Comparison of ENCODE assay signal across 11 cellular contexts in genomic region chr2:130152136-130152815, GRCh38. TPM values are rescaled to one million over a fixed set of nuclear protein-coding genes. Genes with fewer than 3 reads are reported as not detected.
DNase-seq lines count a peak whose midpoint lies in the region; ATAC-seq, FAIRE-seq and TF ChIP-seq lines count a peak whose summit lies in the region.
"Not testable (repeated sequence)": the region's sequence is repeated elsewhere in the genome, so short reads cannot be mapped to it uniquely, and the experiment has no call there.
"Had no signal": no experiment of that assay in that cellular context is flagged by ENCODE, and none has a peak within 500 bp of the region (broad histone marks: within the 10 kb centered on the region; RNA-seq: fewer than 3 reads in every experiment).

No MANE protein-coding gene starts in this region.

- CTCF ChIA-PET in K562 (lab: Yijun Ruan, JAX; ENCODE audit: low intra/inter-chr PET ratio); naive thymus-derived CD4-positive, alpha-beta T cell (lab: Charles Lee): not testable (repeated sequence)

- not testable (repeated sequence) for TF ChIP-seq CTCF in K562 (IDR thresholded peaks at IDR 0.05 in 2 of 3, conservative IDR thresholded peaks at IDR 0.05 in 1 of 3; ENCODE audit: insufficient read depth in 2 of 3, low read depth in 1 of 3, low read length in 3 of 3); kidney (IDR thresholded peaks at IDR 0.05; ENCODE audit: borderline replicate concordance, extremely low read depth, insufficient read depth); upper lobe of right lung (IDR thresholded peaks at IDR 0.05)

- H3K4me2 ChIP-seq in K562 (ENCODE audit: insufficient read depth, low read length): not testable (repeated sequence)

- not testable (repeated sequence) for H3K4me3 ChIP-seq in H7 (ENCODE audit: insufficient read depth, low read depth, low read length); K562; kidney (ENCODE audit: low read length in 2 of 2); naive thymus-derived CD4-positive, alpha-beta T cell (ENCODE audit: low read length); upper lobe of right lung

- H4K20me1 ChIP-seq in K562 (replicated peaks; ENCODE audit: control insufficient read depth, insufficient read depth, low read length): not testable (repeated sequence)

- WGBS in K562 (ENCODE audit: insufficient coverage, low coverage, missing lambda C conversion rate): 100% methylated on average over 5 of the region's 27 CpGs

- H3K79me2 ChIP-seq in K562 (ENCODE audit: control insufficient read depth, insufficient read depth, low read length): not testable (repeated sequence)

- H3K27me3 Mint-ChIP-seq in naive thymus-derived CD4-positive, alpha-beta T cell: not testable (repeated sequence)

- peak overlapping the region in 1 of 9 donors; percentile 52 for H3K27ac Mint-ChIP-seq in naive thymus-derived CD4-positive, alpha-beta T cell

- not testable (repeated sequence) for H3K4me1 Mint-ChIP-seq in naive thymus-derived CD4-positive, alpha-beta T cell

- not testable (repeated sequence) for H3K9me3 ChIP-seq in K562 (replicated peaks; ENCODE audit: control insufficient read depth, insufficient read depth, low read depth, low read length); kidney (ENCODE audit: control insufficient read depth in 1 of 2, low read length in 2 of 2); naive thymus-derived CD4-positive, alpha-beta T cell (ENCODE audit: control insufficient read depth in 2 of 3, low read length in 3 of 3); upper lobe of right lung

- POLR2A ChIA-PET in K562 (lab: Yijun Ruan, JAX): interaction anchor here (0.7 kb wide), 1 partner anchor 22 kb away, joined by 3 read pairs; no protein-coding TSS in a partner anchor
- POLR2A ChIA-PET in naive thymus-derived CD4-positive, alpha-beta T cell (lab: Charles Lee): not testable (repeated sequence)

- not testable (repeated sequence) for H3K9me3 Mint-ChIP-seq in naive thymus-derived CD4-positive, alpha-beta T cell

- not testable (repeated sequence) for H3K27ac ChIP-seq in K562 (ENCODE audit: extremely low read depth, low read depth, low read length); kidney (ENCODE audit: low read depth in 2 of 2, low read length in 2 of 2); naive thymus-derived CD4-positive, alpha-beta T cell (ENCODE audit: low read depth, low read length); upper lobe of right lung

- not testable (repeated sequence) for H3K36me3 ChIP-seq in H7 (replicated peaks; ENCODE audit: control insufficient read depth, insufficient read depth, low read length); kidney (ENCODE audit: control insufficient read depth in 1 of 2, insufficient read depth in 2 of 2, low read length in 2 of 2); upper lobe of right lung
- peaks cover 38% of the 10 kb centered on the region; the same call in 1 of the 3 replicates for H3K36me3 ChIP-seq in K562 (ENCODE audit: control insufficient read depth, insufficient read depth, low read length)
- peaks cover 0 to 43% (median 0%) of the 10 kb centered on the region in 3 experiments for H3K36me3 ChIP-seq in naive thymus-derived CD4-positive, alpha-beta T cell (ENCODE audit: control insufficient read depth in 2 of 3, insufficient read depth in 3 of 3, low read length in 3 of 3)

- H3K4me3 Mint-ChIP-seq in naive thymus-derived CD4-positive, alpha-beta T cell: not testable (repeated sequence)

- TF ChIP-seq POLR2A in K562 (conservative IDR thresholded peaks at IDR 0.05): not testable (repeated sequence)

- H3K9ac ChIP-seq in K562 (ENCODE audit: insufficient read depth in 1 of 2, low read depth in 2 of 2, low read length in 2 of 2); kidney (ENCODE audit: low read length in 2 of 2): not testable (repeated sequence)

- H3K9me1 ChIP-seq in K562 (ENCODE audit: control insufficient read depth, insufficient read depth, low read length): not testable (repeated sequence)

- in situ Hi-C loops in K562 (cut with MboI): not testable (repeated sequence)

- TF ChIP-seq EP300 in K562 (IDR thresholded peaks at IDR 0.05; ENCODE audit: low read length): not testable (repeated sequence)

- not testable (repeated sequence) for ATAC-seq in K562, sciatic nerve, upper lobe of right lung
- ATAC-seq in naive thymus-derived CD4-positive, alpha-beta T cell: peak; percentile 2

- not testable (repeated sequence) for TF ChIP-seq RAD21 in K562 (CRISPR knock-in tag; conservative IDR thresholded peaks at IDR 0.05 in 1 of 2, IDR thresholded peaks at IDR 0.05 in 1 of 2)

- not testable (repeated sequence) for H3K36me3 Mint-ChIP-seq in naive thymus-derived CD4-positive, alpha-beta T cell

- intact Hi-C loops in K562 (cut with micrococcal nuclease); kidney (cut with DNase I); naive thymus-derived CD4-positive, alpha-beta T cell (cut with micrococcal nuclease); sciatic nerve (cut with DNase I); upper lobe of right lung (cut with DNase I): not testable (repeated sequence)

- H2AFZ ChIP-seq in K562 (ENCODE audit: low read depth, low read length): not testable (repeated sequence)

- not testable (repeated sequence) for BruUV-seq in K562 (replicated peaks; lab: Mats Ljungman, UMichigan)

- DNase-seq in Ammon's horn (ENCODE audit: low spot score) (peak; percentile 16), H7 (peak; percentile 36), cerebellum (ENCODE audit: low spot score) (peak; percentile 49), kidney (peak; percentile 44), sciatic nerve (ENCODE audit: low spot score) (peak; percentile 23), upper lobe of right lung (peak; percentile 54)
- not testable (repeated sequence) for DNase-seq in K562 (ENCODE audit: extremely low read depth in 1 of 4, low spot score in 3 of 4); naive thymus-derived CD4-positive, alpha-beta T cell

- peaks cover 0 to 16% of the 10 kb centered on the region in 2 experiments; a peak in 3 of 5 replicates for H3K4me1 ChIP-seq in K562 (replicated peaks in 1 of 2; ENCODE audit: control insufficient read depth in 2 of 2, insufficient read depth in 2 of 2, low read length in 2 of 2)
- H3K4me1 ChIP-seq in kidney (ENCODE audit: control insufficient read depth in 1 of 2, insufficient read depth in 1 of 2, low read depth in 1 of 2, low read length in 2 of 2); naive thymus-derived CD4-positive, alpha-beta T cell (ENCODE audit: control insufficient read depth in 2 of 2, insufficient read depth in 2 of 2, low read length in 2 of 2); upper lobe of right lung: not testable (repeated sequence)

- H3K27me3 ChIP-seq in H7 (ENCODE audit: control insufficient read depth, insufficient read depth, low read length); K562 (ENCODE audit: control insufficient read depth in 2 of 2, insufficient read depth in 2 of 2, low read length in 2 of 2); naive thymus-derived CD4-positive, alpha-beta T cell (ENCODE audit: control insufficient read depth in 2 of 2, insufficient read depth in 2 of 2, low read length in 2 of 2); upper lobe of right lung: not testable (repeated sequence)

- not testable (repeated sequence) for FAIRE-seq in K562 (lab: Jason Lieb, UNC); kidney (lab: Jason Lieb, UNC)

RNA-seq across cellular contexts. Expression of gene CCDC74B, which starts 7.4 kb away (rescaled TPM):
- 7.3 and 7.4 TPM in 2 replicates for total RNA-seq in H7 (2014; rRNA removed; shearing (Covaris generic))
- total RNA-seq in K562 (2011; cell fraction: chromatin; rRNA removed; ENCODE audit: low replicate concordance): 4.0 and 15.6 TPM in 2 replicates
- 8.2 and 11.2 TPM in 2 replicates for total RNA-seq in K562 (2011; cell fraction: nucleolus; rRNA removed)
- 6.4 and 6.6 TPM in 2 replicates for total RNA-seq in K562 (2011; cell fraction: nucleoplasm; rRNA removed)
- total RNA-seq in K562 (2014; rRNA removed): 0.59 and 0.65 TPM in 2 replicates
- total RNA-seq in K562 (2014; rRNA removed; fragmentation: Illumina TruSeq; extraction: Trizol): 0.11 and 0.19 TPM in 2 replicates
- total RNA-seq in K562 (2015; rRNA removed; fragmentation: Illumina TruSeq; extraction: Trizol): 0.25 and 0.57 TPM in 2 replicates
- total RNA-seq in K562 (2021): 1.0 and 1.4 TPM in 2 replicates
- polyA plus RNA-seq in K562 (2011; rRNA removed): 1.2 and 2.1 TPM in 2 replicates
- 0.68 and 1.6 TPM in 2 replicates for polyA plus RNA-seq in K562 (2011; cell fraction: cytosol; rRNA removed)
- 16.4 and 25.1 TPM in 2 replicates for polyA plus RNA-seq in K562 (2011; cell fraction: nucleus; rRNA removed)
- polyA plus RNA-seq in K562 (2012): 2.9 and 6.0 TPM in 2 replicates
- polyA plus RNA-seq in K562 (2014; fragmentation: Illumina TruSeq; extraction: Trizol): 0.28 and 0.45 TPM in 2 replicates
- polyA plus RNA-seq in K562 (2014; fragmentation: Nextera tagmentation; extraction: Ambion mirVana): under 1 TPM in 1 of 2 experiments, not detected in 1; 0.04 TPM
- polyA plus RNA-seq in K562 (2014; rRNA removed): 1.5 and 1.6 TPM in 2 replicates
- 0.18 and 0.42 TPM in 2 replicates for polyA minus RNA-seq in K562 (2011; rRNA and poly(A)+ RNA removed)
- polyA minus RNA-seq in K562 (2011; cell fraction: cytosol; rRNA and poly(A)+ RNA removed): 0.36 TPM in 1 of 2 replicates, not detected in the other
- polyA minus RNA-seq in K562 (2011; cell fraction: nucleus; rRNA and poly(A)+ RNA removed): 1.9 TPM in 2 replicates
- total RNA-seq in cerebellum: 6.0 TPM
- total RNA-seq in kidney: 4.5 TPM
- 6.4 TPM for polyA plus RNA-seq in kidney (ENCODE audit: insufficient read depth, low read depth, low replicate concordance)
- total RNA-seq in naive thymus-derived CD4-positive, alpha-beta T cell: 1 to 10 TPM in 1 of 5 experiments, under 1 TPM in 2, not detected in 2; 0.16 to 1.6 (median 0.73) TPM
- polyA plus RNA-seq in naive thymus-derived CD4-positive, alpha-beta T cell: not detected
- 7.5 TPM for total RNA-seq in sciatic nerve
- 0.78 TPM for total RNA-seq in upper lobe of right lung
- polyA plus RNA-seq: CD4-positive, alpha-beta memory T cell had no signal

RNA-seq across cellular contexts. Expression of gene POTEF, which starts 23.3 kb away (rescaled TPM):
- 0.69 and 1.3 TPM in 2 replicates for total RNA-seq in H7 (2014; rRNA removed; shearing (Covaris generic))
- 6.4 and 10.3 TPM in 2 replicates for total RNA-seq in K562 (2011; cell fraction: chromatin; rRNA removed; ENCODE audit: low replicate concordance)
- 5.8 and 8.0 TPM in 2 replicates for total RNA-seq in K562 (2011; cell fraction: nucleolus; rRNA removed)
- total RNA-seq in K562 (2011; cell fraction: nucleoplasm; rRNA removed): 4.4 and 6.6 TPM in 2 replicates
- 0.23 and 0.33 TPM in 2 replicates for total RNA-seq in K562 (2014; rRNA removed)
- total RNA-seq in K562 (2014; rRNA removed; fragmentation: Illumina TruSeq; extraction: Trizol): 0.38 and 0.51 TPM in 2 replicates
- total RNA-seq in K562 (2015; rRNA removed; fragmentation: Illumina TruSeq; extraction: Trizol): 0.33 and 0.41 TPM in 2 replicates
- 2.1 and 2.2 TPM in 2 replicates for total RNA-seq in K562 (2021)
- 0.09 and 0.15 TPM in 2 replicates for polyA plus RNA-seq in K562 (2011; rRNA removed)
- polyA plus RNA-seq in K562 (2011; cell fraction: cytosol; rRNA removed): 0.06 and 0.09 TPM in 2 replicates
- 0.90 and 2.3 TPM in 2 replicates for polyA plus RNA-seq in K562 (2011; cell fraction: nucleus; rRNA removed)
- 0.10 and 0.24 TPM in 2 replicates for polyA plus RNA-seq in K562 (2012)
- polyA plus RNA-seq in K562 (2014; fragmentation: Illumina TruSeq; extraction: Trizol): 0.25 and 0.26 TPM in 2 replicates
- polyA plus RNA-seq in K562 (2014; fragmentation: Nextera tagmentation; extraction: Ambion mirVana): under 1 TPM in 1 of 2 experiments, not detected in 1; 0.04 TPM
- polyA plus RNA-seq in K562 (2014; rRNA removed): 0.18 and 0.28 TPM in 2 replicates
- polyA minus RNA-seq in K562 (2011; rRNA and poly(A)+ RNA removed): 0.57 and 0.74 TPM in 2 replicates
- polyA minus RNA-seq in K562 (2011; cell fraction: cytosol; rRNA and poly(A)+ RNA removed): 0.36 TPM in 1 of 2 replicates, not detected in the other
- polyA minus RNA-seq in K562 (2011; cell fraction: nucleus; rRNA and poly(A)+ RNA removed): 4.0 and 4.8 TPM in 2 replicates
- total RNA-seq in cerebellum: 0.27 TPM
- total RNA-seq in kidney: not detected
- polyA plus RNA-seq in kidney (ENCODE audit: insufficient read depth, low read depth, low replicate concordance): not detected
- total RNA-seq in naive thymus-derived CD4-positive, alpha-beta T cell: not detected
- polyA plus RNA-seq in naive thymus-derived CD4-positive, alpha-beta T cell: under 1 TPM in 1 of 2 donors, not detected in 1; 0.06 TPM
- 2.0 TPM for total RNA-seq in sciatic nerve
- not detected for total RNA-seq in upper lobe of right lung
- total RNA-seq: Calu3; CD4-positive, alpha-beta memory T cell had no signal
- polyA plus RNA-seq: AG04450 had no signal

RNA-seq across cellular contexts. Expression of gene SMPD4, which starts 29.1 kb away (rescaled TPM):
- 68.8 and 69.7 TPM in 2 replicates for total RNA-seq in H7 (2014; rRNA removed; shearing (Covaris generic))
- 91.3 and 261 TPM in 2 replicates for total RNA-seq in K562 (2011; cell fraction: chromatin; rRNA removed; ENCODE audit: low replicate concordance)
- 155 and 168 TPM in 2 replicates for total RNA-seq in K562 (2011; cell fraction: nucleolus; rRNA removed)
- total RNA-seq in K562 (2011; cell fraction: nucleoplasm; rRNA removed): 102 and 110 TPM in 2 replicates
- total RNA-seq in K562 (2014; rRNA removed): 46.6 and 61.6 TPM in 2 replicates
- total RNA-seq in K562 (2014; rRNA removed; fragmentation: Illumina TruSeq; extraction: Trizol): 25.7 and 26.0 TPM in 2 replicates
- total RNA-seq in K562 (2015; rRNA removed; fragmentation: Illumina TruSeq; extraction: Trizol): 35.7 and 39.6 TPM in 2 replicates
- total RNA-seq in K562 (2021): 108 and 123 TPM in 2 replicates
- 33.4 and 80.6 TPM in 2 replicates for polyA plus RNA-seq in K562 (2011; rRNA removed)
- polyA plus RNA-seq in K562 (2011; cell fraction: cytosol; rRNA removed): 38.3 and 60.1 TPM in 2 replicates
- polyA plus RNA-seq in K562 (2011; cell fraction: nucleus; rRNA removed): 258 and 368 TPM in 2 replicates
- polyA plus RNA-seq in K562 (2012): 62.6 and 64.0 TPM in 2 replicates
- polyA plus RNA-seq in K562 (2014; fragmentation: Illumina TruSeq; extraction: Trizol): 79.3 and 102 TPM in 2 replicates
- 1 to 10 TPM; 7.5 to 8.8 TPM for polyA plus RNA-seq in K562 (2014; fragmentation: Nextera tagmentation; extraction: Ambion mirVana)
- 65.1 and 71.4 TPM in 2 replicates for polyA plus RNA-seq in K562 (2014; rRNA removed)
- 26.6 and 35.5 TPM in 2 replicates for polyA minus RNA-seq in K562 (2011; rRNA and poly(A)+ RNA removed)
- polyA minus RNA-seq in K562 (2011; cell fraction: cytosol; rRNA and poly(A)+ RNA removed): 63.5 and 85.1 TPM in 2 replicates
- 80.4 and 94.5 TPM in 2 replicates for polyA minus RNA-seq in K562 (2011; cell fraction: nucleus; rRNA and poly(A)+ RNA removed)
- 22.6 TPM for total RNA-seq in cerebellum
- 41.1 TPM for total RNA-seq in kidney
- 21.6 TPM for polyA plus RNA-seq in kidney (ENCODE audit: insufficient read depth, low read depth, low replicate concordance)
- total RNA-seq in naive thymus-derived CD4-positive, alpha-beta T cell: 10 to 100 TPM; 52.5 to 82.9 (median 59.8) TPM
- polyA plus RNA-seq in naive thymus-derived CD4-positive, alpha-beta T cell: 10 to 100 TPM; 37.0 to 53.5 TPM
- 40.4 TPM for total RNA-seq in sciatic nerve
- 41.4 TPM for total RNA-seq in upper lobe of right lung

RNA-seq across cellular contexts. Expression of gene MZT2B, which starts 29.8 kb away (rescaled TPM):
- total RNA-seq in H7 (2014; rRNA removed; shearing (Covaris generic)): 268 and 277 TPM in 2 replicates
- 10.2 and 28.9 TPM in 2 replicates for total RNA-seq in K562 (2011; cell fraction: chromatin; rRNA removed; ENCODE audit: low replicate concordance)
- 71.5 and 79.0 TPM in 2 replicates for total RNA-seq in K562 (2011; cell fraction: nucleolus; rRNA removed)
- 32.1 and 38.3 TPM in 2 replicates for total RNA-seq in K562 (2011; cell fraction: nucleoplasm; rRNA removed)
- total RNA-seq in K562 (2014; rRNA removed) (435 and 624 TPM in 2 replicates), K562 (2014; rRNA removed; fragmentation: Illumina TruSeq; extraction: Trizol) (15.9 and 19.3 TPM in 2 replicates), K562 (2015; rRNA removed; fragmentation: Illumina TruSeq; extraction: Trizol) (102 and 115 TPM in 2 replicates), K562 (2021) (379 and 394 TPM in 2 replicates), cerebellum (39.3 TPM), kidney (160 TPM), sciatic nerve (168 TPM), upper lobe of right lung (128 TPM)
- polyA plus RNA-seq in K562 (2011; rRNA removed) (114 and 170 TPM in 2 replicates), K562 (2014; fragmentation: Illumina TruSeq; extraction: Trizol) (12.5 and 57.0 TPM in 2 replicates), K562 (2014; fragmentation: Nextera tagmentation; extraction: Ambion mirVana) (1 to 10 TPM; 5.1 to 9.3 TPM), K562 (2014; rRNA removed) (321 and 383 TPM in 2 replicates), kidney (ENCODE audit: insufficient read depth, low read depth, low replicate concordance) (354 TPM)
- polyA plus RNA-seq in K562 (2011; cell fraction: cytosol; rRNA removed): 101 and 352 TPM in 2 replicates
- polyA plus RNA-seq in K562 (2011; cell fraction: nucleus; rRNA removed): 57.8 and 72.4 TPM in 2 replicates
- polyA plus RNA-seq in K562 (2012): 267 and 316 TPM in 2 replicates
- 3.0 and 3.9 TPM in 2 replicates for polyA minus RNA-seq in K562 (2011; rRNA and poly(A)+ RNA removed)
- 41.0 and 73.4 TPM in 2 replicates for polyA minus RNA-seq in K562 (2011; cell fraction: cytosol; rRNA and poly(A)+ RNA removed)
- polyA minus RNA-seq in K562 (2011; cell fraction: nucleus; rRNA and poly(A)+ RNA removed): 24.0 and 37.5 TPM in 2 replicates
- total RNA-seq in naive thymus-derived CD4-positive, alpha-beta T cell: 100 to 1,000 TPM; 180 to 323 (median 227) TPM
- 100 to 1,000 TPM; 206 to 233 TPM for polyA plus RNA-seq in naive thymus-derived CD4-positive, alpha-beta T cell

RNA-seq across cellular contexts. Expression of gene TUBA3E, which starts 46.0 kb away (rescaled TPM):
- not detected in 2 replicates for total RNA-seq in H7 (2014; rRNA removed; shearing (Covaris generic))
- not detected in 2 replicates for total RNA-seq in K562 (2011; cell fraction: chromatin; rRNA removed; ENCODE audit: low replicate concordance)
- total RNA-seq in K562 (2011; cell fraction: nucleolus; rRNA removed): not detected in 2 replicates
- not detected in 2 replicates for total RNA-seq in K562 (2011; cell fraction: nucleoplasm; rRNA removed)
- total RNA-seq in K562 (2014; rRNA removed) (0.14 and 0.41 TPM in 2 replicates), K562 (2014; rRNA removed; fragmentation: Illumina TruSeq; extraction: Trizol) (0.10 TPM in 1 of 2 replicates, not detected in the other), K562 (2015; rRNA removed; fragmentation: Illumina TruSeq; extraction: Trizol) (0.15 and 0.25 TPM in 2 replicates), K562 (2021) (not detected in 2 replicates), cerebellum (not detected), kidney (not detected), sciatic nerve (not detected), upper lobe of right lung (not detected)
- polyA plus RNA-seq in K562 (2011; rRNA removed) (0.11 and 0.26 TPM in 2 replicates), K562 (2014; fragmentation: Illumina TruSeq; extraction: Trizol) (0.22 and 0.30 TPM in 2 replicates), K562 (2014; fragmentation: Nextera tagmentation; extraction: Ambion mirVana) (under 1 TPM in 1 of 2 experiments, not detected in 1; 0.13 TPM), K562 (2014; rRNA removed) (0.09 and 0.12 TPM in 2 replicates), kidney (ENCODE audit: insufficient read depth, low read depth, low replicate concordance) (not detected)
- polyA plus RNA-seq in K562 (2011; cell fraction: cytosol; rRNA removed): 0.34 and 0.48 TPM in 2 replicates
- 0.34 and 0.37 TPM in 2 replicates for polyA plus RNA-seq in K562 (2011; cell fraction: nucleus; rRNA removed)
- 0.06 and 0.09 TPM in 2 replicates for polyA plus RNA-seq in K562 (2012)
- 0.14 TPM in 1 of 2 replicates, not detected in the other for polyA minus RNA-seq in K562 (2011; rRNA and poly(A)+ RNA removed)
- not detected in 2 replicates for polyA minus RNA-seq in K562 (2011; cell fraction: cytosol; rRNA and poly(A)+ RNA removed)
- not detected in 2 replicates for polyA minus RNA-seq in K562 (2011; cell fraction: nucleus; rRNA and poly(A)+ RNA removed)
- not detected for total RNA-seq in naive thymus-derived CD4-positive, alpha-beta T cell
- polyA plus RNA-seq in naive thymus-derived CD4-positive, alpha-beta T cell: not detected
- total RNA-seq: Calu3; CD4-positive, alpha-beta memory T cell had no signal
- polyA plus RNA-seq: AG04450; CD4-positive, alpha-beta memory T cell had no signal
